ENCODE assay signal across 9 cellular contexts in the genomic region with DNA sequence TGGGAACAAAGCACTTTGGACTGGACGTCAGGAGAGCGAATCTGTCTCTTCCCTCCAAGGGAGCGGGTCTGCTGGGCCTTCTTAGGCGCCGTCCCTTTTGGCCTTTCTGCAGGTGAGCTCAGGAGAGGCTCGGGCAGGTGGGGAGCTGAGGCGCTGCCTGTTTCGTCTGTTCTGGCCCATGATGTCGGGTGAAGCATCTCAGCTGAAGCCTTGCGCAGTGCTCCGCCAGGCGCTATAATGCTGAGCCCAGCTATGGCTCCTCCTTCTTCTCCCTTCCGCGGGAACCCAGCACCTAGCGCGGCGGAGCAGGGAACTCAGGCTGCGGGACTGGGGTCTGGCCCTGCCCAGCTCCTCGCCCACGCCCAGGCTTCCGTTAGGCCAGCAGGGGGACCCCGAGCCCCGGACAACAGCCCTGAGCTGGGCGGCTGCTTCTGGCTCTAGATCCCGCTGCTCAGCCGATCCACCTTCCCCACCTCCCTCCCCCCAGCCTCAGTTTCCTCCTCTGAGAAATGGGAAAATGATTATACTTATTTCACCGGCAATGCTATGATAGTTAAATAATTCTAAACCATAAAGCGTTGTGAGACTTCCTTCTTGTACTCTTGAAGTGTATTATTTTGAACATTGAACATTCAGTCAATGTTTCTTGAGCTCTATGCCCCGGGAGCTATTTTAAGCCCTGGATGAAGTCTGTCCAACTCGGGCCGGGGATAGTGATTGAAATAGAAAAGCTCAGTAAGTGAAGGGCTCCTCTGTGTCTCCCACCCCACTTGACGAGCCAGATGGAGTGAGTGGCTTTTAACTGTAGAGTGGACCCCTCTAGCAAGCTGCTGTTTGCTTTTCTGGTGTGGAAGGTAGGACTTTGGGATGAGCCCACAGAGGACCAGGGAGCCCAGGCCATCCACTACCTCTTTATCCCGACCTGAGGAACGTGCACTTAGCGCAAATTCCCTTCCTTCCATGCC. TPM values are rescaled to one million over a fixed set of nuclear protein-coding genes. Genes with fewer than 3 reads are reported as not detected.
A peak's percentile ranks its signal among the peaks of the same experiment; 100 is the strongest.
DNase-seq lines count a peak whose midpoint lies in the region; ATAC-seq and TF ChIP-seq lines count a peak whose summit lies in the region.
"Had no signal": no experiment of that assay in that cellular context is flagged by ENCODE, and none has a peak within 500 bp of the region (broad histone marks: within the 10 kb centered on the region; RNA-seq: fewer than 3 reads in every experiment).

No MANE protein-coding gene starts in this region.

- TF ChIP-seq CTCF in HCT116 (IDR thresholded peaks at IDR 0.05 in 2 of 3, conservative IDR thresholded peaks at IDR 0.05 in 1 of 3; ENCODE audit: borderline replicate concordance in 1 of 3, insufficient read depth in 1 of 3, low read depth in 2 of 3, low read length in 2 of 3) (peak; percentile 79 to 87 (median 80)), OCI-LY1 (IDR thresholded peaks at IDR 0.05; ENCODE audit: low read length) (peak; percentile 56; the same call in 1 of the 2 replicates), body of pancreas (IDR thresholded peaks at IDR 0.05) (peak; percentile 77 to 92 (median 86)), spleen (IDR thresholded peaks at IDR 0.05 in 8 of 11, conservative IDR thresholded peaks at IDR 0.05 in 3 of 11) (peak in 9 of 11 experiments; percentile 50 to 80 (median 64))

- intact Hi-C loops in HCT116 (cut with micrococcal nuclease): loop anchor here (1.0 kb wide), 3 partner anchors 54 to 151 kb away; no protein-coding TSS in a partner anchor
- intact Hi-C loops in body of pancreas (cut with DNase I): loop anchor here (2.0 to 5.0 kb wide), 2 partner anchors 54 to 97 kb away; no protein-coding TSS in a partner anchor
- intact Hi-C loops in spleen (cut with DNase I; ENCODE audit: low total_unique reads): loop anchor here (5.0 kb wide), 1 partner anchor 99 kb away; no protein-coding TSS in a partner anchor

- no peak overlapping the region for H3K27ac ChIP-seq in HCT116 (ENCODE audit: low read depth, low read length)
- H3K27ac ChIP-seq in OCI-LY1 (ENCODE audit: low read depth, low read length, poor library complexity, severe bottlenecking): no peak overlapping the region
- H3K27ac ChIP-seq in body of pancreas: no peak overlapping the region
- H3K27ac ChIP-seq in spleen: peak overlapping the region in 1 of 8 donors; percentile 4

- H3K79me2 ChIP-seq in HCT116 (ENCODE audit: insufficient read depth, low read length) (no peaks in the 10 kb centered on the region), OCI-LY1 (ENCODE audit: insufficient read depth, low read length) (no peaks in the 10 kb centered on the region)

- TF ChIP-seq POLR2A in HCT116 (IDR thresholded peaks at IDR 0.05; ENCODE audit: borderline replicate concordance, extremely low read depth, insufficient read depth, insufficient read length) (no peak), body of pancreas (IDR thresholded peaks at IDR 0.05) (no peak), spleen (IDR thresholded peaks at IDR 0.05) (no peak)

- CTCF ChIA-PET in HCT116 (lab: Charles Lee): interaction anchor here (0.5 to 3.4 kb wide), 20 partner anchors 10 to 209 kb away, joined by 3 to 82 read pairs (median 4); a partner anchor contains a TSS

- peak; percentile 100 for ATAC-seq in HCT116
- ATAC-seq in body of pancreas: peak; percentile 92
- ATAC-seq in GM18519 (IDR thresholded peaks at IDR 0.05; ENCODE audit: low FRiP score, unreplicated experiment): no peak
- ATAC-seq in GM19463 (IDR thresholded peaks at IDR 0.05; ENCODE audit: unreplicated experiment): no peak

- H3K4me2 ChIP-seq in HCT116 (ENCODE audit: low read length): peak overlapping the region; percentile 47
- H3K4me2 ChIP-seq in OCI-LY1 (ENCODE audit: low read length): no peak overlapping the region

- no peaks in the 10 kb centered on the region for H4K20me1 ChIP-seq in HCT116 (ENCODE audit: insufficient read depth)
- H4K20me1 ChIP-seq in OCI-LY1 (ENCODE audit: insufficient read depth, low read length): no peaks in the 10 kb centered on the region

- H3K9me3 ChIP-seq in HCT116 (ENCODE audit: control insufficient read depth in 1 of 2, insufficient read depth in 1 of 2, low read depth in 1 of 2, low read length in 2 of 2): no peaks in the 10 kb centered on the region
- no peaks in the 10 kb centered on the region for H3K9me3 ChIP-seq in OCI-LY1 (ENCODE audit: low read length)
- no peaks in the 10 kb centered on the region for H3K9me3 ChIP-seq in body of pancreas
- no peaks in the 10 kb centered on the region for H3K9me3 ChIP-seq in spleen

- 7 to 16% methylated on average over 23 to 35 of the region's 35 CpGs for WGBS in body of pancreas, 2 donors
- WGBS in spleen, 5 donors: 28 to 33% (median 29%) methylated on average over 34 to 35 of the region's 35 CpGs

- TF ChIP-seq RAD21 in HCT116 (IDR thresholded peaks at IDR 0.05; ENCODE audit: low read depth): peak; percentile 95

- H3K27me3 ChIP-seq in HCT116 (ENCODE audit: insufficient read depth, low read length) (peaks cover 21% of the 10 kb centered on the region; the same call in 1 of the 2 replicates), OCI-LY1 (ENCODE audit: insufficient read depth, low read length) (peaks cover 4% of the 10 kb centered on the region; the same call in 1 of the 2 replicates), body of pancreas (no peaks in the 10 kb centered on the region), spleen (replicated peaks in 1 of 7) (peaks cover 0 to 74% (median 12%) of the 10 kb centered on the region in 7 donors)

- no peaks in the 10 kb centered on the region for H3F3A ChIP-seq in OCI-LY1 (ENCODE audit: insufficient read depth, low read length)

- DNase-seq in COR-L47 (lab: John Stamatoyannopoulos, UW) (peak; percentile 57), HCT116 (ENCODE audit: low read depth, low spot score) (peak; percentile 52), body of pancreas (peak; percentile 75 to 82 (median 78)), iPS-NIHi11 (ENCODE audit: low spot score) (peak; percentile 99), spleen (peak; percentile 86)

- peaks cover 0 to 10% of the 10 kb centered on the region in 2 experiments; a peak in 1 of 4 replicates for H3K4me1 ChIP-seq in HCT116 (ENCODE audit: control insufficient read depth in 1 of 2, insufficient read depth in 2 of 2, low read length in 2 of 2)
- H3K4me1 ChIP-seq in OCI-LY1 (ENCODE audit: insufficient read depth, low read length, severe bottlenecking): no peaks in the 10 kb centered on the region
- H3K4me1 ChIP-seq in body of pancreas: peaks cover 7% of the 10 kb centered on the region
- H3K4me1 ChIP-seq in spleen: peaks cover 0 to 21% (median 2%) of the 10 kb centered on the region in 6 donors

- no peaks in the 10 kb centered on the region for H3K36me3 ChIP-seq in HCT116 (ENCODE audit: control insufficient read depth in 1 of 2, insufficient read depth in 2 of 2, low read length in 2 of 2)
- no peaks in the 10 kb centered on the region for H3K36me3 ChIP-seq in OCI-LY1 (ENCODE audit: insufficient read depth, low read length)
- H3K36me3 ChIP-seq in body of pancreas (replicated peaks in 1 of 2; ENCODE audit: insufficient read depth in 1 of 2, low read depth in 2 of 2): no peaks in the 10 kb centered on the region
- H3K36me3 ChIP-seq in spleen: no peaks in the 10 kb centered on the region

- POLR2A ChIA-PET in HCT116 (lab: Charles Lee): interaction anchor here (1.3 kb wide), 1 partner anchor 98 kb away, joined by 4 read pairs; no protein-coding TSS in a partner anchor

- H3K9me2 ChIP-seq in HCT116 (ENCODE audit: insufficient read depth) (no peaks in the 10 kb centered on the region), OCI-LY1 (ENCODE audit: low read depth, low read length) (no peaks in the 10 kb centered on the region)

- H2AFZ ChIP-seq in HCT116 (ENCODE audit: low read depth, low read length, poor library complexity, severe bottlenecking) (peak overlapping the region; percentile 56), OCI-LY1 (ENCODE audit: low read length) (no peak overlapping the region)

- RAD21 ChIA-PET in HCT116 (lab: Charles Lee; ENCODE audit: low non-redundant PET in 1 of 2, low total read pairs in 2 of 2, uncharacterized antibody in 2 of 2, unreplicated experiment in 2 of 2): interaction anchor here (0.9 to 2.2 kb wide), 14 partner anchors 8 to 151 kb away, joined by 3 to 18 read pairs (median 6); a partner anchor contains a TSS

- H3K4me3 ChIP-seq in HCT116 (replicated peaks in 1 of 2; ENCODE audit: low read depth in 1 of 2, low read length in 2 of 2) (no peak overlapping the region), OCI-LY1 (ENCODE audit: low read depth, low read length, poor library complexity, severe bottlenecking) (no peak overlapping the region), body of pancreas (no peak overlapping the region), spleen (no peak overlapping the region)

- no TSS peak for BruUV-seq in HCT116 (replicated peaks; lab: Mats Ljungman, UMichigan)

- H3K9ac ChIP-seq in HCT116 (ENCODE audit: low read length) (no peak overlapping the region), OCI-LY1 (ENCODE audit: low read length) (no peak overlapping the region)

TF ChIP-seq in HCT116, 20 proteins besides CTCF, POLR2A, EP300 and RAD21 (continues in another document):
- TF ChIP-seq, protein P1, sequence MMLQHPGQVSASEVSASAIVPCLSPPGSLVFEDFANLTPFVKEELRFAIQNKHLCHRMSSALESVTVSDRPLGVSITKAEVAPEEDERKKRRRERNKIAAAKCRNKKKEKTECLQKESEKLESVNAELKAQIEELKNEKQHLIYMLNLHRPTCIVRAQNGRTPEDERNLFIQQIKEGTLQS (IDR thresholded peaks at IDR 0.05): no peak
- TF ChIP-seq EZH2phosphoT487 (IDR thresholded peaks at IDR 0.05; ENCODE audit: borderline replicate concordance) (no peak), EGR1 (IDR thresholded peaks at IDR 0.05; ENCODE audit: low read depth) (peak; percentile 94), CEBPB (IDR thresholded peaks at IDR 0.05; ENCODE audit: low read depth) (no peak), SIN3A (IDR thresholded peaks at IDR 0.05; ENCODE audit: low read depth) (no peak)

RNA-seq across cellular contexts. Expression of a gene that starts 9.6 kb away (rescaled TPM):
- 2.8 TPM for total RNA-seq in HCT116 (2021; ENCODE audit: unreplicated experiment)
- 1.2 and 1.9 TPM in 2 replicates for polyA plus RNA-seq in HCT116 (2012)
- 10 to 100 TPM; 16.1 to 21.1 TPM for total RNA-seq in body of pancreas
- 10 to 100 TPM in 3 of 7 donors, 1 to 10 TPM in 4; 3.7 to 13.5 (median 8.5) TPM for total RNA-seq in spleen
- 1 to 10 TPM in 2 of 3 donors, under 1 TPM in 1; 0.37 to 3.2 (median 1.0) TPM for polyA plus RNA-seq in spleen
- total RNA-seq: T-helper 1 cell treated with Interleukin-12 subunit alpha and Interleukin-12 subunit beta and Interleukin-4 antibody, amounts not matched to agents 30 ng/mL and 1 ng/mL, for 36 hours had no signal

RNA-seq across cellular contexts. Expression of a gene that starts 32.1 kb away (rescaled TPM):
- not detected for total RNA-seq in HCT116 (2021; ENCODE audit: unreplicated experiment)
- not detected in 2 replicates for polyA plus RNA-seq in HCT116 (2012)
- total RNA-seq in body of pancreas: not detected
- total RNA-seq in spleen: not detected
- not detected for polyA plus RNA-seq in spleen
- total RNA-seq: T-helper 1 cell treated with Interleukin-12 subunit alpha and Interleukin-12 subunit beta and Interleukin-4 antibody, amounts not matched to agents 30 ng/mL and 1 ng/mL, for 36 hours had no signal

RNA-seq across cellular contexts. Expression of a gene that starts 57.7 kb away (rescaled TPM):
- total RNA-seq in HCT116 (2021; ENCODE audit: unreplicated experiment) (0.22 TPM), body of pancreas (not detected), spleen (1 to 10 TPM in 1 of 7 donors, under 1 TPM in 3, not detected in 3; 0.32 to 2.7 (median 0.74) TPM)
- 0.06 and 0.16 TPM in 2 replicates for polyA plus RNA-seq in HCT116 (2012)
- polyA plus RNA-seq in spleen: under 1 TPM; 0.09 to 0.23 (median 0.22) TPM
- total RNA-seq: T-helper 1 cell treated with Interleukin-12 subunit alpha and Interleukin-12 subunit beta and Interleukin-4 antibody, amounts not matched to agents 30 ng/mL and 1 ng/mL, for 36 hours had no signal

Comparison
In these comparisons a context has a peak if more than half of its experiments do, and no peak if none do; other contexts are left out.
1. ATAC-seq: peak in HCT116 (single experiment) and body of pancreas (single experiment); none in GM18519 (single experiment) and GM19463 (single experiment).
2. Peak in every context shown above with its lines, with median percentiles within 50 percentile points of each other: DNase-seq and CTCF ChIP-seq.